ENCODE assay signal across 1 cellular context in the genomic region with DNA sequence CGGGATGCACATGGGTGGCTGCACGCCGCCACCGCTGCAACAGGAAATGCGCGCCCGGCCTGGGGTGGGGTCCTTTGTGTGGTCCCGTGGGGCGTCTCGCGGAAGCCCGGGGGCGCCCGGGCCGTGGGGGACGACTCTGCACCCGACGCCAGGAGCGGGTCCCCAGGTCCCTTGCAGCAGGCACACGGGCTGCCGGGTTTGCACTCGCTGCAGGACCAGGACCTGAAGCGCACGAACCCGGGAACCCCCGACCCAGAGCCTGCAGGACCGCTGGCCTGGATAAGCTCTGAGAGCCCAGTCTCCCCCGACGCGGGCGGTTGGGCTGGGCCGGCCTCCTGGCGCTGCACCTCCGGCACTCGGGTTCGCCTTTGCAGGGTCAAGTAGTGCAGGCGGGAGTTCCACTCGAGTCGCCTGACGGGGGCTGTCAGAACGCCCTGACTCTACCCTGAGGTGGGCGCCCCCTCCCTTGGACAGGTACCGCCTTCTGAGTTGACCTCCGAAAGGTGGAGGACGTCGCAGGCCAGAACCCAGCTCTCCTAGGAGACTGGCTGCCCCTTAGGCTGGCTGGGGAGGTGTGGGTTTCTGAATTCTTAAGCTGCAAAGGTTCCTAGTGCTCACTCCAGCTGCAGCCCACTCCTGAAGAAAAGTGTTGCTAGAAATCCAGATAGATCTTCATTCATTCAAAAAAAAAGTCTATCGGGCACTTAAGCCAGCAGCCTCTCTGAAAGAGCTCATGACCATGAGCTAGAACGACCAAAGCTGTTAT.
A peak's percentile ranks its signal among the peaks of the same experiment; 100 is the strongest.
TF ChIP-seq lines count a peak whose summit lies in the region.

No MANE protein-coding gene starts in this region.

TF ChIP-seq in HepG2, 621 proteins besides CTCF, POLR2A, EP300 and RAD21 (continued from another document and continues in another):
- TF ChIP-seq, protein P1, sequence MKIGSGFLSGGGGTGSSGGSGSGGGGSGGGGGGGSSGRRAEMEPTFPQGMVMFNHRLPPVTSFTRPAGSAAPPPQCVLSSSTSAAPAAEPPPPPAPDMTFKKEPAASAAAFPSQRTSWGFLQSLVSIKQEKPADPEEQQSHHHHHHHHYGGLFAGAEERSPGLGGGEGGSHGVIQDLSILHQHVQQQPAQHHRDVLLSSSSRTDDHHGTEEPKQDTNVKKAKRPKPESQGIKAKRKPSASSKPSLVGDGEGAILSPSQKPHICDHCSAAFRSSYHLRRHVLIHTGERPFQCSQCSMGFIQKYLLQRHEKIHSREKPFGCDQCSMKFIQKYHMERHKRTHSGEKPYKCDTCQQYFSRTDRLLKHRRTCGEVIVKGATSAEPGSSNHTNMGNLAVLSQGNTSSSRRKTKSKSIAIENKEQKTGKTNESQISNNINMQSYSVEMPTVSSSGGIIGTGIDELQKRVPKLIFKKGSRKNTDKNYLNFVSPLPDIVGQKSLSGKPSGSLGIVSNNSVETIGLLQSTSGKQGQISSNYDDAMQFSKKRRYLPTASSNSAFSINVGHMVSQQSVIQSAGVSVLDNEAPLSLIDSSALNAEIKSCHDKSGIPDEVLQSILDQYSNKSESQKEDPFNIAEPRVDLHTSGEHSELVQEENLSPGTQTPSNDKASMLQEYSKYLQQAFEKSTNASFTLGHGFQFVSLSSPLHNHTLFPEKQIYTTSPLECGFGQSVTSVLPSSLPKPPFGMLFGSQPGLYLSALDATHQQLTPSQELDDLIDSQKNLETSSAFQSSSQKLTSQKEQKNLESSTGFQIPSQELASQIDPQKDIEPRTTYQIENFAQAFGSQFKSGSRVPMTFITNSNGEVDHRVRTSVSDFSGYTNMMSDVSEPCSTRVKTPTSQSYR (CRISPR knock-in tag; IDR thresholded peaks at IDR 0.05; ENCODE audit: borderline replicate concordance) = no peak
- TF ChIP-seq TSC22D2 (CRISPR knock-in tag; IDR thresholded peaks at IDR 0.05; ENCODE audit: borderline replicate concordance) = no peak
- TF ChIP-seq TAF15 (IDR thresholded peaks at IDR 0.05; ENCODE audit: low read depth, low read length, poor library complexity, severe bottlenecking) = no peak
- TF ChIP-seq, protein P2, sequence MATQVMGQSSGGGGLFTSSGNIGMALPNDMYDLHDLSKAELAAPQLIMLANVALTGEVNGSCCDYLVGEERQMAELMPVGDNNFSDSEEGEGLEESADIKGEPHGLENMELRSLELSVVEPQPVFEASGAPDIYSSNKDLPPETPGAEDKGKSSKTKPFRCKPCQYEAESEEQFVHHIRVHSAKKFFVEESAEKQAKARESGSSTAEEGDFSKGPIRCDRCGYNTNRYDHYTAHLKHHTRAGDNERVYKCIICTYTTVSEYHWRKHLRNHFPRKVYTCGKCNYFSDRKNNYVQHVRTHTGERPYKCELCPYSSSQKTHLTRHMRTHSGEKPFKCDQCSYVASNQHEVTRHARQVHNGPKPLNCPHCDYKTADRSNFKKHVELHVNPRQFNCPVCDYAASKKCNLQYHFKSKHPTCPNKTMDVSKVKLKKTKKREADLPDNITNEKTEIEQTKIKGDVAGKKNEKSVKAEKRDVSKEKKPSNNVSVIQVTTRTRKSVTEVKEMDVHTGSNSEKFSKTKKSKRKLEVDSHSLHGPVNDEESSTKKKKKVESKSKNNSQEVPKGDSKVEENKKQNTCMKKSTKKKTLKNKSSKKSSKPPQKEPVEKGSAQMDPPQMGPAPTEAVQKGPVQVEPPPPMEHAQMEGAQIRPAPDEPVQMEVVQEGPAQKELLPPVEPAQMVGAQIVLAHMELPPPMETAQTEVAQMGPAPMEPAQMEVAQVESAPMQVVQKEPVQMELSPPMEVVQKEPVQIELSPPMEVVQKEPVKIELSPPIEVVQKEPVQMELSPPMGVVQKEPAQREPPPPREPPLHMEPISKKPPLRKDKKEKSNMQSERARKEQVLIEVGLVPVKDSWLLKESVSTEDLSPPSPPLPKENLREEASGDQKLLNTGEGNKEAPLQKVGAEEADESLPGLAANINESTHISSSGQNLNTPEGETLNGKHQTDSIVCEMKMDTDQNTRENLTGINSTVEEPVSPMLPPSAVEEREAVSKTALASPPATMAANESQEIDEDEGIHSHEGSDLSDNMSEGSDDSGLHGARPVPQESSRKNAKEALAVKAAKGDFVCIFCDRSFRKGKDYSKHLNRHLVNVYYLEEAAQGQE (IDR thresholded peaks at IDR 0.05; ENCODE audit: borderline replicate concordance in 1 of 2, low read depth in 1 of 2, low read length in 2 of 2) = no peak
- no peak for TF ChIP-seq RXRB (CRISPR knock-in tag; IDR thresholded peaks at IDR 0.05; ENCODE audit: borderline replicate concordance)
- no peak for TF ChIP-seq SCMH1 (CRISPR knock-in tag; IDR thresholded peaks at IDR 0.05; ENCODE audit: borderline replicate concordance)
- no peak for TF ChIP-seq NR2F2 (IDR thresholded peaks at IDR 0.05; ENCODE audit: borderline replicate concordance, low read depth)
- 0 out of 2 replicates have a peak, but pooled peaks have one; percentile 23 for TF ChIP-seq SALL2 (CRISPR knock-in tag; IDR thresholded peaks at IDR 0.05)
- no peak for TF ChIP-seq PHF5A (CRISPR knock-in tag; IDR thresholded peaks at IDR 0.05; ENCODE audit: low read depth, unreplicated experiment)
- no peak for TF ChIP-seq ZFP82 (CRISPR knock-in tag; IDR thresholded peaks at IDR 0.05; ENCODE audit: borderline replicate concordance)
- no peak for TF ChIP-seq ZFP41 (CRISPR knock-in tag; IDR thresholded peaks at IDR 0.05; ENCODE audit: borderline replicate concordance)
- TF ChIP-seq, protein P3, sequence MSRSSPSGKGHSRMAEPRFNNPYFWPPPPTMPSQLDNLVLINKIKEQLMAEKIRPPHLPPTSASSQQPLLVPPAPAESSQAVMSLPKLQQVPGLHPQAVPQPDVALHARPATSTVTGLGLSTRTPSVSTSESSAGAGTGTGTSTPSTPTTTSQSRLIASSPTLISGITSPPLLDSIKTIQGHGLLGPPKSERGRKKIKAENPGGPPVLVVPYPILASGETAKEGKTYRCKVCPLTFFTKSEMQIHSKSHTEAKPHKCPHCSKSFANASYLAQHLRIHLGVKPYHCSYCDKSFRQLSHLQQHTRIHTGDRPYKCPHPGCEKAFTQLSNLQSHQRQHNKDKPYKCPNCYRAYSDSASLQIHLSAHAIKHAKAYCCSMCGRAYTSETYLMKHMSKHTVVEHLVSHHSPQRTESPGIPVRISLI (CRISPR knock-in tag; IDR thresholded peaks at IDR 0.05; ENCODE audit: borderline replicate concordance) = no peak
- no peak for TF ChIP-seq ZBTB7B (CRISPR knock-in tag; IDR thresholded peaks at IDR 0.05)
- TF ChIP-seq MYNN (CRISPR knock-in tag; IDR thresholded peaks at IDR 0.05; ENCODE audit: low read depth) = no peak
- TF ChIP-seq PHF21A (CRISPR knock-in tag; IDR thresholded peaks at IDR 0.05) = no peak
- no peak for TF ChIP-seq RCOR2 (CRISPR knock-in tag; IDR thresholded peaks at IDR 0.05)
- peak; percentile 55; the same call in 1 of the 2 replicates for TF ChIP-seq POLR2G (IDR thresholded peaks at IDR 0.05; ENCODE audit: low read depth, low read length)
- TF ChIP-seq JUND (CRISPR knock-in tag; IDR thresholded peaks at IDR 0.05) = no peak
- TF ChIP-seq ZNF572 (CRISPR knock-in tag; IDR thresholded peaks at IDR 0.05) = 0 out of 2 replicates have a peak, but pooled peaks have one; percentile 50
- TF ChIP-seq MYC (CRISPR knock-in tag; IDR thresholded peaks at IDR 0.05; ENCODE audit: borderline replicate concordance) = peak; percentile 44; the same call in 1 of the 2 replicates
- TF ChIP-seq ZNF101 (CRISPR knock-in tag; IDR thresholded peaks at IDR 0.05; ENCODE audit: borderline replicate concordance, low read depth) = no peak
- TF ChIP-seq ZNF33A (CRISPR knock-in tag; IDR thresholded peaks at IDR 0.05; ENCODE audit: borderline replicate concordance) = no peak
- no peak for TF ChIP-seq JDP2 (CRISPR knock-in tag; IDR thresholded peaks at IDR 0.05; ENCODE audit: borderline replicate concordance)
- TF ChIP-seq ESRRA (CRISPR knock-in tag; IDR thresholded peaks at IDR 0.05; ENCODE audit: low read depth) = no peak
- TF ChIP-seq, protein P4, sequence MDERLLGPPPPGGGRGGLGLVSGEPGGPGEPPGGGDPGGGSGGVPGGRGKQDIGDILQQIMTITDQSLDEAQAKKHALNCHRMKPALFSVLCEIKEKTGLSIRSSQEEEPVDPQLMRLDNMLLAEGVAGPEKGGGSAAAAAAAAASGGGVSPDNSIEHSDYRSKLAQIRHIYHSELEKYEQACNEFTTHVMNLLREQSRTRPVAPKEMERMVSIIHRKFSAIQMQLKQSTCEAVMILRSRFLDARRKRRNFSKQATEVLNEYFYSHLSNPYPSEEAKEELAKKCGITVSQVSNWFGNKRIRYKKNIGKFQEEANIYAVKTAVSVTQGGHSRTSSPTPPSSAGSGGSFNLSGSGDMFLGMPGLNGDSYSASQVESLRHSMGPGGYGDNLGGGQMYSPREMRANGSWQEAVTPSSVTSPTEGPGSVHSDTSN (CRISPR knock-in tag; IDR thresholded peaks at IDR 0.05) = no peak
- no peak for TF ChIP-seq ZNF839 (CRISPR knock-in tag; IDR thresholded peaks at IDR 0.05; ENCODE audit: borderline replicate concordance)
- TF ChIP-seq, protein P5, sequence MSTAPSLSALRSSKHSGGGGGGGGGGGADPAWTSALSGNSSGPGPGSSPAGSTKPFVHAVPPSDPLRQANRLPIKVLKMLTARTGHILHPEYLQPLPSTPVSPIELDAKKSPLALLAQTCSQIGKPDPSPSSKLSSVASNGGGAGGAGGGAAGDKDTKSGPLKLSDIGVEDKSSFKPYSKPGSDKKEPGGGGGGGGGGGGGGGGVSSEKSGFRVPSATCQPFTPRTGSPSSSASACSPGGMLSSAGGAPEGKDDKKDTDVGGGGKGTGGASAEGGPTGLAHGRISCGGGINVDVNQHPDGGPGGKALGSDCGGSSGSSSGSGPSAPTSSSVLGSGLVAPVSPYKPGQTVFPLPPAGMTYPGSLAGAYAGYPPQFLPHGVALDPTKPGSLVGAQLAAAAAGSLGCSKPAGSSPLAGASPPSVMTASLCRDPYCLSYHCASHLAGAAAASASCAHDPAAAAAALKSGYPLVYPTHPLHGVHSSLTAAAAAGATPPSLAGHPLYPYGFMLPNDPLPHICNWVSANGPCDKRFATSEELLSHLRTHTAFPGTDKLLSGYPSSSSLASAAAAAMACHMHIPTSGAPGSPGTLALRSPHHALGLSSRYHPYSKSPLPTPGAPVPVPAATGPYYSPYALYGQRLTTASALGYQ (CRISPR knock-in tag; IDR thresholded peaks at IDR 0.05) = peak; percentile 39; the same call in 1 of the 2 replicates
- TF ChIP-seq ZNF616 (CRISPR knock-in tag; IDR thresholded peaks at IDR 0.05; ENCODE audit: low read depth) = no peak
- TF ChIP-seq ZNF570 (CRISPR knock-in tag; IDR thresholded peaks at IDR 0.05; ENCODE audit: borderline replicate concordance) = no peak
- no peak for TF ChIP-seq ZNF33B (CRISPR knock-in tag; IDR thresholded peaks at IDR 0.05)
- TF ChIP-seq, protein P6, sequence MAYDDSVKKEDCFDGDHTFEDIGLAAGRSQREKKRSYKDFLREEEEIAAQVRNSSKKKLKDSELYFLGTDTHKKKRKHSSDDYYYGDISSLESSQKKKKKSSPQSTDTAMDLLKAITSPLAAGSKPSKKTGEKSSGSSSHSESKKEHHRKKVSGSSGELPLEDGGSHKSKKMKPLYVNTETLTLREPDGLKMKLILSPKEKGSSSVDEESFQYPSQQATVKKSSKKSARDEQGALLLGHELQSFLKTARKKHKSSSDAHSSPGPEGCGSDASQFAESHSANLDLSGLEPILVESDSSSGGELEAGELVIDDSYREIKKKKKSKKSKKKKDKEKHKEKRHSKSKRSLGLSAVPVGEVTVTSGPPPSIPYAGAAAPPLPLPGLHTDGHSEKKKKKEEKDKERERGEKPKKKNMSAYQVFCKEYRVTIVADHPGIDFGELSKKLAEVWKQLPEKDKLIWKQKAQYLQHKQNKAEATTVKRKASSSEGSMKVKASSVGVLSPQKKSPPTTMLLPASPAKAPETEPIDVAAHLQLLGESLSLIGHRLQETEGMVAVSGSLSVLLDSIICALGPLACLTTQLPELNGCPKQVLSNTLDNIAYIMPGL (CRISPR knock-in tag; IDR thresholded peaks at IDR 0.05; ENCODE audit: borderline replicate concordance in 1 of 2, low read depth in 1 of 2) = no peak
- TF ChIP-seq ZNF577 (CRISPR knock-in tag; IDR thresholded peaks at IDR 0.05; ENCODE audit: borderline replicate concordance, low read depth) = no peak
- TF ChIP-seq ZBTB7A (CRISPR knock-in tag; IDR thresholded peaks at IDR 0.05) = no peak
- TF ChIP-seq, protein P7, sequence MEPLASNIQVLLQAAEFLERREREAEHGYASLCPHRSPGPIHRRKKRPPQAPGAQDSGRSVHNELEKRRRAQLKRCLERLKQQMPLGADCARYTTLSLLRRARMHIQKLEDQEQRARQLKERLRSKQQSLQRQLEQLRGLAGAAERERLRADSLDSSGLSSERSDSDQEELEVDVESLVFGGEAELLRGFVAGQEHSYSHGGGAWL (CRISPR knock-in tag; IDR thresholded peaks at IDR 0.05) = 0 out of 2 replicates have a peak, but pooled peaks have one; percentile 34
- TF ChIP-seq, protein P8, sequence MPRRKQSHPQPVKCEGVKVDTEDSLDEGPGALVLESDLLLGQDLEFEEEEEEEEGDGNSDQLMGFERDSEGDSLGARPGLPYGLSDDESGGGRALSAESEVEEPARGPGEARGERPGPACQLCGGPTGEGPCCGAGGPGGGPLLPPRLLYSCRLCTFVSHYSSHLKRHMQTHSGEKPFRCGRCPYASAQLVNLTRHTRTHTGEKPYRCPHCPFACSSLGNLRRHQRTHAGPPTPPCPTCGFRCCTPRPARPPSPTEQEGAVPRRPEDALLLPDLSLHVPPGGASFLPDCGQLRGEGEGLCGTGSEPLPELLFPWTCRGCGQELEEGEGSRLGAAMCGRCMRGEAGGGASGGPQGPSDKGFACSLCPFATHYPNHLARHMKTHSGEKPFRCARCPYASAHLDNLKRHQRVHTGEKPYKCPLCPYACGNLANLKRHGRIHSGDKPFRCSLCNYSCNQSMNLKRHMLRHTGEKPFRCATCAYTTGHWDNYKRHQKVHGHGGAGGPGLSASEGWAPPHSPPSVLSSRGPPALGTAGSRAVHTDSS (CRISPR knock-in tag; conservative IDR thresholded peaks at IDR 0.05) = no peak
- TF ChIP-seq SPEN (CRISPR knock-in tag; IDR thresholded peaks at IDR 0.05; ENCODE audit: low read depth) = no peak
- TF ChIP-seq ZNF335 (CRISPR knock-in tag; IDR thresholded peaks at IDR 0.05) = no peak
- TF ChIP-seq ATRX (CRISPR knock-in tag; IDR thresholded peaks at IDR 0.05; ENCODE audit: borderline replicate concordance) = no peak
- TF ChIP-seq, protein P9, sequence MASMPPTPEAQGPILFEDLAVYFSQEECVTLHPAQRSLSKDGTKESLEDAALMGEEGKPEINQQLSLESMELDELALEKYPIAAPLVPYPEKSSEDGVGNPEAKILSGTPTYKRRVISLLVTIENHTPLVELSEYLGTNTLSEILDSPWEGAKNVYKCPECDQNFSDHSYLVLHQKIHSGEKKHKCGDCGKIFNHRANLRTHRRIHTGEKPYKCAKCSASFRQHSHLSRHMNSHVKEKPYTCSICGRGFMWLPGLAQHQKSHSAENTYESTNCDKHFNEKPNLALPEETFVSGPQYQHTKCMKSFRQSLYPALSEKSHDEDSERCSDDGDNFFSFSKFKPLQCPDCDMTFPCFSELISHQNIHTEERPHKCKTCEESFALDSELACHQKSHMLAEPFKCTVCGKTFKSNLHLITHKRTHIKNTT (CRISPR knock-in tag; IDR thresholded peaks at IDR 0.05) = no peak
